20 cellular contexts compared by ENCODE assay signal in genomic region chr1:175841613-175842234, GRCh38.
DNase-seq lines count a peak whose midpoint lies in the region; ATAC-seq and TF ChIP-seq lines count a peak whose summit lies in the region.
"Had no signal": no experiment of that assay in that cellular context is flagged by ENCODE, and none has a peak within 500 bp of the region (broad histone marks: within the 10 kb centered on the region; RNA-seq: fewer than 3 reads in every experiment).

No MANE protein-coding gene starts in this region.

- H3K9me3 ChIP-seq in left ventricle myocardium inferior (replicated peaks) = no peaks in the 10 kb centered on the region
- H3K9me3 ChIP-seq: right atrium auricular region, SK-N-SH, upper lobe of left lung had no signal

- TF ChIP-seq CTCF in endothelial cell (IDR thresholded peaks at IDR 0.05; ENCODE audit: unreplicated experiment) (no peak), left ventricle myocardium inferior (IDR thresholded peaks at IDR 0.05; ENCODE audit: borderline replicate concordance) (no peak)

- no peaks in the 10 kb centered on the region for H3K36me3 Mint-ChIP-seq in endothelial cell (ENCODE audit: low read depth, unreplicated experiment)

- H3K4me1 Mint-ChIP-seq in endothelial cell (ENCODE audit: unreplicated experiment) = peaks cover 40% of the 10 kb centered on the region
- H3K4me1 Mint-ChIP-seq: central memory CD8-positive, alpha-beta T cell had no signal

- no peak overlapping the region for H3K4me3 ChIP-seq in left ventricle myocardium inferior
- H3K4me3 ChIP-seq: right atrium auricular region, upper lobe of left lung had no signal

- no peaks in the 10 kb centered on the region for H3K4me1 ChIP-seq in left ventricle myocardium inferior
- H3K4me1 ChIP-seq: right atrium auricular region had no signal

- H3K9me3 Mint-ChIP-seq in endothelial cell (ENCODE audit: unreplicated experiment) = no peaks in the 10 kb centered on the region
- H3K9me3 Mint-ChIP-seq: central memory CD8-positive, alpha-beta T cell had no signal

- H3K36me3 ChIP-seq in left ventricle myocardium inferior = no peaks in the 10 kb centered on the region
- H3K36me3 ChIP-seq: right atrium auricular region, upper lobe of left lung had no signal

- no peak overlapping the region for H3K27ac Mint-ChIP-seq in endothelial cell (ENCODE audit: unreplicated experiment)

- ATAC-seq in GM19452 (IDR thresholded peaks at IDR 0.05; ENCODE audit: unreplicated experiment) = no peak
- ATAC-seq in GM19328 (IDR thresholded peaks at IDR 0.05; ENCODE audit: unreplicated experiment) = no peak
- ATAC-seq: stimulated activated naive CD8-positive, alpha-beta T cell treated with anti-CD3 and anti-CD28 coated beads, Interleukin-15, Interleukin-2, amounts not matched to agents 100 U/mL and 50 U/mL, for 24 hours had no signal

- peak overlapping the region; percentile 26 for H3K4me3 Mint-ChIP-seq in endothelial cell (ENCODE audit: unreplicated experiment)
- H3K4me3 Mint-ChIP-seq: central memory CD8-positive, alpha-beta T cell had no signal

- H3K27me3 ChIP-seq in left ventricle myocardium inferior (ENCODE audit: low read depth) = peaks cover 45% of the 10 kb centered on the region
- H3K27me3 ChIP-seq: right atrium auricular region, upper lobe of left lung had no signal

- intact Hi-C loops in left ventricle myocardium inferior (cut with micrococcal nuclease) = no loop called here

- no peak overlapping the region for H3K27ac ChIP-seq in left ventricle myocardium inferior (replicated peaks)
- H3K27ac ChIP-seq: right atrium auricular region, upper lobe of left lung had no signal

- DNase-seq in COLO668 (lab: John Stamatoyannopoulos, UW; ENCODE audit: unreplicated experiment) (peak; percentile 83), NCI-H128 (lab: John Stamatoyannopoulos, UW; ENCODE audit: unreplicated experiment) (peak; percentile 5), NCI-H524 treated with DMSO at 0.1 percent for 48 hours (lab: John Stamatoyannopoulos, UW) (peak; percentile 54), endothelial cell (ENCODE audit: low spot score) (no peak), NOMO-1 treated with DMSO at 0.1 percent for 48 hours (lab: John Stamatoyannopoulos, UW; ENCODE audit: unreplicated experiment) (no peak), left ventricle myocardium inferior (no peak)
- DNase-seq: activated CD4-positive, alpha-beta T cell treated with anti-CD3 and anti-CD28 coated beads for 48 hours; activated CD8-positive, alpha-beta memory T cell treated with anti-CD3 and anti-CD28 coated beads, Interleukin-2, amount 50 U/mL, for 4 hours; activated gamma-delta T cell; amniotic stem cell; C1 segment of cervical spinal cord; kidney glomerular epithelial cell; midbrain; SK-N-SH; stimulated activated naive CD8-positive, alpha-beta T cell treated with anti-CD3 and anti-CD28 coated beads, Interleukin-15, Interleukin-2, amounts not matched to agents 100 U/mL and 50 U/mL, for 24 hours; upper lobe of left lung had no signal

- H3K27me3 Mint-ChIP-seq in endothelial cell (ENCODE audit: unreplicated experiment) = peaks cover 2% of the 10 kb centered on the region

Comparison
In these comparisons a context has a peak if more than half of its experiments do, and no peak if none do; other contexts are left out.
1. DNase-seq: peak in COLO668 (single experiment), NCI-H128 (single experiment) and NCI-H524 treated with DMSO at 0.1 percent for 48 hours (single experiment); none in endothelial cell (single experiment), NOMO-1 treated with DMSO at 0.1 percent for 48 hours (single experiment) and left ventricle myocardium inferior (single experiment).